ENCODE assay signal across 1 cellular context in the genomic region with DNA sequence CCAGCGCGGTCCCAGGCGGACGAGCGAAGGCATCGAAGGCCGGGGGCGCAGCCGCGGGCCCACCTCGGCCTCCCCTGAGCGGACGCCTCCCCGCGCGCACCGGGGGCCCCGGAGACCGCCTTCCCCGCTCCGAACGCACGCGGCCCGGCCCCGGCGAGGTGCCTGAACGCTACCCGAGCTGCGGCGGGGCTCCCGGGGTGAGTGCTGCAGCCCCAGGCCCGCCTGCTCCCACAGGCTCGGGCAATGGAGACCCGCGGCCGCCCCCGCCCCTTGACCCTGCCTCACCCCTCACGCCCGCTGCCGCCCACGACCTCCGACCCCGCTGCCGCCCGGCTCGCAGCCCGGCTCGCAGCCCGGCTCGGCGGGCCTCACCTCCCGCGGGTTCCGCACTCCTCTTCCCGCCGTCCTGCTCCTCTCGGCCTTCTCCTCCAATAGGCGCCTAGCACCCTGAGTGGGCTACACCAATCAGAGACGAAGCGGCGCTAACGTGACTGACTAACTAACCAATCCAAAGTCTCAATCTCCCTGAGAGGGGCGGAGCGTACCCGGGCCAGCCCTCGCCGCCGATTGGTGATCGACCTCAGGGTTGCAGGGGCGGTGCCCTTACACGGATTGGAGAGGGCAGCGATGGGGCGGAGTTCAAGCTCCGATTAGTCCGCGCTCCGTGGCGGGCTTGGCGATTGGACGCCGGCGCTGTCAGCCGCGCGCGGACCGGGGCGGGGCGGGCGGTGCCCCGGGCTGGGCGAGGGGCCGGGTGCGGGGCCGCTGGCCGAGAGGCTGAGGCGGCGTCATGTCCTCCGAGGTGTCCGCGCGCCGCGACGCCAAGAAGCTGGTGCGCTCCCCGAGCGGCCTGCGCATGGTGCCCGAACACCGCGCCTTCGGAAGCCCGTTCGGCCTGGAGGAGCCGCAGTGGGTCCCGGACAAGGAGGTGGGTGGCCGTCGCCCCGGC.
TF ChIP-seq lines count a peak whose summit lies in the region.

XRCC3 (minus strand) TSS at position 400 of the 949 bp plus-strand sequence. CDS start 4,364 bp downstream, outside the sequence.
ZFYVE21 (plus strand) TSS at position 759 of the 949 bp plus-strand sequence; CDS start at position 791, 32 bp downstream.

TF ChIP-seq in WTC11, 78 proteins besides CTCF, POLR2A, EP300 and RAD21 (continued from another document):
- no peak for TF ChIP-seq AR (CRISPR knock-in tag; IDR thresholded peaks at IDR 0.05)
- TF ChIP-seq, protein P1, sequence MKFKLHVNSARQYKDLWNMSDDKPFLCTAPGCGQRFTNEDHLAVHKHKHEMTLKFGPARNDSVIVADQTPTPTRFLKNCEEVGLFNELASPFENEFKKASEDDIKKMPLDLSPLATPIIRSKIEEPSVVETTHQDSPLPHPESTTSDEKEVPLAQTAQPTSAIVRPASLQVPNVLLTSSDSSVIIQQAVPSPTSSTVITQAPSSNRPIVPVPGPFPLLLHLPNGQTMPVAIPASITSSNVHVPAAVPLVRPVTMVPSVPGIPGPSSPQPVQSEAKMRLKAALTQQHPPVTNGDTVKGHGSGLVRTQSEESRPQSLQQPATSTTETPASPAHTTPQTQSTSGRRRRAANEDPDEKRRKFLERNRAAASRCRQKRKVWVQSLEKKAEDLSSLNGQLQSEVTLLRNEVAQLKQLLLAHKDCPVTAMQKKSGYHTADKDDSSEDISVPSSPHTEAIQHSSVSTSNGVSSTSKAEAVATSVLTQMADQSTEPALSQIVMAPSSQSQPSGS (CRISPR knock-in tag; IDR thresholded peaks at IDR 0.05; ENCODE audit: borderline replicate concordance, low read depth), result no peak
- TF ChIP-seq ZNF317 (CRISPR knock-in tag; IDR thresholded peaks at IDR 0.05; ENCODE audit: borderline replicate concordance, low read depth), result no peak
- TF ChIP-seq, protein P2, sequence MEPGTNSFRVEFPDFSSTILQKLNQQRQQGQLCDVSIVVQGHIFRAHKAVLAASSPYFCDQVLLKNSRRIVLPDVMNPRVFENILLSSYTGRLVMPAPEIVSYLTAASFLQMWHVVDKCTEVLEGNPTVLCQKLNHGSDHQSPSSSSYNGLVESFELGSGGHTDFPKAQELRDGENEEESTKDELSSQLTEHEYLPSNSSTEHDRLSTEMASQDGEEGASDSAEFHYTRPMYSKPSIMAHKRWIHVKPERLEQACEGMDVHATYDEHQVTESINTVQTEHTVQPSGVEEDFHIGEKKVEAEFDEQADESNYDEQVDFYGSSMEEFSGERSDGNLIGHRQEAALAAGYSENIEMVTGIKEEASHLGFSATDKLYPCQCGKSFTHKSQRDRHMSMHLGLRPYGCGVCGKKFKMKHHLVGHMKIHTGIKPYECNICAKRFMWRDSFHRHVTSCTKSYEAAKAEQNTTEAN (CRISPR knock-in tag; IDR thresholded peaks at IDR 0.05), result no peak
- TF ChIP-seq TEAD1 (CRISPR knock-in tag; IDR thresholded peaks at IDR 0.05), result peak; percentile 72
- TF ChIP-seq ZNF121 (CRISPR knock-in tag; IDR thresholded peaks at IDR 0.05), result no peak
- TF ChIP-seq USF2 (CRISPR knock-in tag; IDR thresholded peaks at IDR 0.05), result peak; percentile 83
